Comparison of ENCODE assay signal across 31 cellular contexts in genomic region chr10:8581521-8582225, GRCh38.
DNase-seq lines count a peak whose midpoint lies in the region; ATAC-seq, FAIRE-seq and TF ChIP-seq lines count a peak whose summit lies in the region.
"Had no signal": no experiment of that assay in that cellular context is flagged by ENCODE, and none has a peak within 500 bp of the region (broad histone marks: within the 10 kb centered on the region; RNA-seq: fewer than 3 reads in every experiment).

No MANE protein-coding gene starts in this region.

- H3K27ac Mint-ChIP-seq in Calu3 (ENCODE audit: unreplicated experiment) = no peak overlapping the region
- H3K27ac Mint-ChIP-seq: activated CD8-positive, alpha-beta T cell treated with anti-CD3 and anti-CD28 coated beads for 36 hours; activated T-helper 17 cell treated with anti-CD3 and anti-CD28 coated beads, Interleukin-2, amount 50 U/mL, for 72 hours; B cell; CD8-positive, alpha-beta T cell; immature natural killer cell; progenitor cell of endocrine pancreas; T-helper 1 cell treated with Interleukin-12 subunit alpha and Interleukin-12 subunit beta and Interleukin-4 antibody, amounts not matched to agents 30 μg/mL and 1 μg/mL, for 36 hours had no signal

- SMC1A ChIA-PET in GM12878 (lab: Charles Lee; ENCODE audit: uncharacterized antibody, unreplicated experiment) = interaction anchor here (0.9 kb wide), 1 partner anchor 20 kb away, joined by 3 read pairs; no protein-coding TSS in a partner anchor

- no peaks in the 10 kb centered on the region for H3K27me3 ChIP-seq in GM12878 (replicated peaks in 1 of 2; ENCODE audit: control insufficient read depth in 2 of 2, insufficient read depth in 2 of 2, low read length in 1 of 2)
- H3K27me3 ChIP-seq: neutrophil, sigmoid colon, transverse colon had no signal

- no peaks in the 10 kb centered on the region for H3K36me3 Mint-ChIP-seq in Calu3 (ENCODE audit: insufficient read depth, unreplicated experiment)
- H3K36me3 Mint-ChIP-seq: CD8-positive, alpha-beta T cell; immature natural killer cell had no signal

- BruUV-seq in GM12878 (replicated peaks; lab: Mats Ljungman, UMichigan) (no TSS peak), Calu3 (replicated peaks; lab: Mats Ljungman, UMichigan) (no TSS peak)

- TF ChIP-seq RAD21 in GM12878 (IDR thresholded peaks at IDR 0.05; ENCODE audit: insufficient read depth, low read depth, low read length) = no peak

- CTCF ChIA-PET in GM12878 (lab: Yijun Ruan, JAX) (no interaction called here), Calu3 (lab: Charles Lee) (no interaction called here)

- DNase-seq in Caki2 (ENCODE audit: low read depth) (peak; percentile 97), HTR-8/SVneo (ENCODE audit: insufficient read length, low spot score) (peak; percentile 17), GM12878 (ENCODE audit: low read depth, low spot score) (no peak), left kidney (ENCODE audit: low read depth, low spot score) (peak; percentile 79), Calu3 (no peak), NAMALWA (ENCODE audit: low spot score) (no peak)
- DNase-seq: ACHN; activated CD4-positive, alpha-beta T cell treated with anti-CD3 and anti-CD28 coated beads for 1 hour; activated CD8-positive, alpha-beta memory T cell treated with anti-CD3 and anti-CD28 coated beads, Interleukin-2, amount 50 U/mL, for 48 hours; activated CD8-positive, alpha-beta T cell treated with anti-CD3 and anti-CD28 coated beads for 36 hours; activated naive CD4-positive, alpha-beta T cell treated with anti-CD3 and anti-CD28 coated beads, Interleukin-2, amount 50 U/mL, for 16 hours; CD8-positive, alpha-beta T cell; immature natural killer cell; left ventricle myocardium superior; MV-4-11; NCI-H146; NCI-H2107; NCI-H446; sigmoid colon; stimulated activated CD4-positive, alpha-beta T cell treated with anti-CD3 and anti-CD28 coated beads, Interleukin-4, amount 100 ng/mL, for 1 hour; transverse colon had no signal

- ATAC-seq in GM12878 = peak; percentile 48
- no peak for ATAC-seq in HG02678 (IDR thresholded peaks at IDR 0.05; ENCODE audit: unreplicated experiment)
- ATAC-seq in HG02981 (IDR thresholded peaks at IDR 0.05; ENCODE audit: unreplicated experiment) = no peak
- ATAC-seq: activated CD8-positive, alpha-beta T cell treated with anti-CD3 and anti-CD28 coated beads for 36 hours; activated T-helper 17 cell treated with anti-CD3 and anti-CD28 coated beads, Interleukin-2, amount 50 U/mL, for 72 hours; CD8-positive, alpha-beta T cell; left ventricle myocardium superior had no signal

- in situ Hi-C loops in Caki2 (cut with HindIII; ENCODE audit: low pct_unique_long_range_greater_than_20kb, low sequenced_read_pairs) = no loop called here
- in situ Hi-C loops in GM12878 (cut with MboI) = no loop called here

- RAD21 ChIA-PET in GM12878 (lab: Charles Lee; ENCODE audit: unreplicated experiment) = no interaction called here

- H3K9ac ChIP-seq in GM12878 (ENCODE audit: control insufficient read depth, insufficient read depth, low read length) = no peak overlapping the region

- peaks cover 19% of the 10 kb centered on the region for H3K4me1 Mint-ChIP-seq in Calu3 (ENCODE audit: low read depth, unreplicated experiment)
- H3K4me1 Mint-ChIP-seq: activated T-helper 17 cell treated with anti-CD3 and anti-CD28 coated beads, Interleukin-2, amount 50 U/mL, for 72 hours; B cell; immature natural killer cell had no signal

- H3K27me3 Mint-ChIP-seq in Calu3 (ENCODE audit: unreplicated experiment) = no peaks in the 10 kb centered on the region
- H3K27me3 Mint-ChIP-seq: B cell had no signal

- H3K4me1 ChIP-seq in GM12878 (ENCODE audit: control insufficient read depth, insufficient read depth, low read length) = no peaks in the 10 kb centered on the region
- H3K4me1 ChIP-seq: sigmoid colon, transverse colon had no signal

- intact Hi-C loops in GM12878 (cut with micrococcal nuclease; ENCODE audit: unreplicated experiment) = no loop called here
- intact Hi-C loops in Calu3 (cut with micrococcal nuclease; ENCODE audit: unreplicated experiment) = no loop called here

- no peak overlapping the region for H3K4me3 ChIP-seq in GM12878
- H3K4me3 ChIP-seq: sigmoid colon, transverse colon had no signal

- no peaks in the 10 kb centered on the region for H3K9me3 ChIP-seq in GM12878 (replicated peaks; ENCODE audit: control insufficient read depth, insufficient read depth, low read length)
- H3K9me3 ChIP-seq: neutrophil, sigmoid colon, transverse colon had no signal

- H3K79me2 ChIP-seq in GM12878 (ENCODE audit: control insufficient read depth, insufficient read depth, low read length) = no peaks in the 10 kb centered on the region

- FAIRE-seq in HTR-8/SVneo (lab: Jason Lieb, UNC) (peak; percentile 64), GM12878 (lab: Jason Lieb, UNC) (no peak)
- FAIRE-seq: endothelial cell of umbilical vein, H54 had no signal

- no peak for TF ChIP-seq POLR2A in GM12878 (IDR thresholded peaks at IDR 0.05; ENCODE audit: low read depth, low read length)

- H3K27ac ChIP-seq in GM12878 (ENCODE audit: control insufficient read depth, insufficient read depth) = no peak overlapping the region
- H3K27ac ChIP-seq: neutrophil, RWPE1, sigmoid colon, transverse colon had no signal

- no peak overlapping the region for H3K4me3 Mint-ChIP-seq in Calu3 (ENCODE audit: low read depth, unreplicated experiment)
- H3K4me3 Mint-ChIP-seq: activated CD8-positive, alpha-beta T cell treated with anti-CD3 and anti-CD28 coated beads for 36 hours; activated T-helper 17 cell treated with anti-CD3 and anti-CD28 coated beads, Interleukin-2, amount 50 U/mL, for 72 hours; B cell; CD8-positive, alpha-beta T cell; immature natural killer cell; T-helper 1 cell treated with Interleukin-12 subunit alpha and Interleukin-12 subunit beta and Interleukin-4 antibody, amounts not matched to agents 30 μg/mL and 1 μg/mL, for 36 hours had no signal

- H2AFZ ChIP-seq in GM12878 (ENCODE audit: control insufficient read depth, low read depth, low read length) = no peak overlapping the region

- no peak for TF ChIP-seq EP300 in GM12878 (IDR thresholded peaks at IDR 0.05; ENCODE audit: borderline replicate concordance in 1 of 2, control insufficient read depth in 1 of 2, low read depth in 2 of 2, low read length in 2 of 2)

- POLR2A ChIA-PET in GM12878 (lab: Charles Lee) = no interaction called here

- no peaks in the 10 kb centered on the region for H4K20me1 ChIP-seq in GM12878 (ENCODE audit: control insufficient read depth, insufficient read depth)

- no peak overlapping the region for H3K4me2 ChIP-seq in GM12878 (ENCODE audit: control insufficient read depth, insufficient read depth)

- H3K9me3 Mint-ChIP-seq in Calu3 (ENCODE audit: low read depth, unreplicated experiment) = no peaks in the 10 kb centered on the region
- H3K9me3 Mint-ChIP-seq: activated CD8-positive, alpha-beta T cell treated with anti-CD3 and anti-CD28 coated beads for 36 hours; activated T-helper 17 cell treated with anti-CD3 and anti-CD28 coated beads, Interleukin-2, amount 50 U/mL, for 72 hours; CD8-positive, alpha-beta T cell; immature natural killer cell; T-helper 1 cell treated with Interleukin-12 subunit alpha and Interleukin-12 subunit beta and Interleukin-4 antibody, amounts not matched to agents 30 μg/mL and 1 μg/mL, for 36 hours had no signal

- no peaks in the 10 kb centered on the region for H3K36me3 ChIP-seq in GM12878 (ENCODE audit: control insufficient read depth in 2 of 2, insufficient read depth in 2 of 2, low read length in 1 of 2)
- H3K36me3 ChIP-seq: neutrophil, sigmoid colon, transverse colon had no signal

- TF ChIP-seq CTCF in GM12878 (IDR thresholded peaks at IDR 0.05 in 2 of 3, conservative IDR thresholded peaks at IDR 0.05 in 1 of 3; ENCODE audit: control insufficient read depth in 2 of 3, extremely low read depth in 1 of 3, insufficient read depth in 1 of 3, low read depth in 3 of 3, low read length in 3 of 3) (no peak), Calu3 (IDR thresholded peaks at IDR 0.05; ENCODE audit: unreplicated experiment) (no peak)

- 30% methylated on average over 11 of the region's 11 CpGs for WGBS in GM12878 (ENCODE audit: insufficient coverage, insufficient replicate concordance, low lambda C conversion rate, missing lambda C conversion rate)

TF ChIP-seq in GM12878, 131 proteins besides CTCF, POLR2A, EP300 and RAD21 (continues in another document):
- no peak for TF ChIP-seq HCFC1 (IDR thresholded peaks at IDR 0.05; ENCODE audit: low read length)
- TF ChIP-seq IRF5 (IDR thresholded peaks at IDR 0.05; ENCODE audit: borderline replicate concordance) = no peak
- no peak for TF ChIP-seq RFX5 (IDR thresholded peaks at IDR 0.05; ENCODE audit: low read depth, low read length)
- TF ChIP-seq USF2 (IDR thresholded peaks at IDR 0.05; ENCODE audit: borderline replicate concordance, low read depth, low read length) = no peak
- TF ChIP-seq KLF5 (IDR thresholded peaks at IDR 0.05; ENCODE audit: partially characterized antibody) = no peak
- no peak for TF ChIP-seq NFYA (IDR thresholded peaks at IDR 0.05; ENCODE audit: borderline replicate concordance, low read depth, low read length)
- no peak for TF ChIP-seq SUPT20H (IDR thresholded peaks at IDR 0.05; ENCODE audit: borderline replicate concordance, control insufficient read depth, low read depth, low read length)
- no peak for TF ChIP-seq MEF2A (IDR thresholded peaks at IDR 0.05; ENCODE audit: insufficient read depth, low read depth, low read length)
- no peak for TF ChIP-seq NRF1 (conservative IDR thresholded peaks at IDR 0.05; ENCODE audit: low read depth, low read length)
- no peak for TF ChIP-seq ESRRA (IDR thresholded peaks at IDR 0.05; ENCODE audit: low read length)

Comparison
In these comparisons a context has a peak if more than half of its experiments do, and no peak if none do; other contexts are left out.
1. DNase-seq: peak in Caki2 (single experiment), HTR-8/SVneo (single experiment) and left kidney (single experiment); none in GM12878 (single experiment), Calu3 (single experiment) and NAMALWA (single experiment).